In genomic region chr1:201945157-201945556, GRCh38 we compare ENCODE assay signal across 10 cellular contexts. TPM values are rescaled to one million over a fixed set of nuclear protein-coding genes. Genes with fewer than 3 reads are reported as not detected.
A peak's percentile ranks its signal among the peaks of the same experiment; 100 is the strongest.
DNase-seq lines count a peak whose midpoint lies in the region; ATAC-seq, FAIRE-seq and TF ChIP-seq lines count a peak whose summit lies in the region.
"Had no signal": no experiment of that assay in that cellular context is flagged by ENCODE, and none has a peak within 500 bp of the region (broad histone marks: within the 10 kb centered on the region; RNA-seq: fewer than 3 reads in every experiment).

No MANE protein-coding gene starts in this region.

- no TSS peak for BruUV-seq in K562 (replicated peaks; lab: Mats Ljungman, UMichigan)

- H3K4me3 ChIP-seq in HEK293 (ENCODE audit: low read depth, low read length), result no peak overlapping the region
- H3K4me3 ChIP-seq in K562, result no peak overlapping the region
- no peak overlapping the region for H3K4me3 ChIP-seq in keratinocyte (ENCODE audit: control insufficient read depth in 2 of 3, extremely low read depth in 1 of 3, insufficient read depth in 2 of 3, low read depth in 1 of 3, low read length in 3 of 3)
- H3K4me3 ChIP-seq in thoracic aorta, result peak overlapping the region; percentile 88

- no peak overlapping the region for H3K4me3 Mint-ChIP-seq in stimulated activated naive B cell treated with anti-CD40 and anti-IgM and Interleukin-4, amounts not matched to agents 10 μg/mL and 1 μg/mL and 100 μg/mL, for 72 hours
- H3K4me3 Mint-ChIP-seq: T-helper 2 cell treated with Interferon-gamma antibody and Interleukin-4, amounts not matched to agents 5 μg/mL and 100 μg/mL, for 36 hours had no signal

- peak; percentile 72 for TF ChIP-seq CTCF in HEK293 (tag by site-specific recombination; IDR thresholded peaks at IDR 0.05)
- peak; percentile 70 to 81 (median 81) for TF ChIP-seq CTCF in K562 (IDR thresholded peaks at IDR 0.05 in 2 of 3, conservative IDR thresholded peaks at IDR 0.05 in 1 of 3; ENCODE audit: insufficient read depth in 2 of 3, low read depth in 1 of 3, low read length in 3 of 3)
- TF ChIP-seq CTCF in keratinocyte (optimal IDR thresholded peaks at IDR 0.05 in 1 of 3, IDR thresholded peaks at IDR 0.05 in 1 of 3, conservative IDR thresholded peaks at IDR 0.05 in 1 of 3; ENCODE audit: extremely low read depth in 1 of 3, insufficient read depth in 2 of 3, low read length in 3 of 3), result peak; percentile 13 to 29 (median 17)
- TF ChIP-seq CTCF in thoracic aorta (IDR thresholded peaks at IDR 0.05), result peak; percentile 46
- TF ChIP-seq CTCF in omental fat pad (IDR thresholded peaks at IDR 0.05), result no peak

- intact Hi-C loops in K562 (cut with micrococcal nuclease), result loop anchor here (2.0 kb wide), 1 partner anchor 48 kb away; no protein-coding TSS in a partner anchor

- H3K27ac ChIP-seq in HEK293 (ENCODE audit: extremely low read depth, low read depth, low read length) (no peak overlapping the region), K562 (ENCODE audit: extremely low read depth, low read depth, low read length) (no peak overlapping the region), keratinocyte (ENCODE audit: control insufficient read depth, insufficient read depth, low read length) (no peak overlapping the region), thoracic aorta (peak overlapping the region; percentile 98 to 100)

- no peaks in the 10 kb centered on the region for H3K36me3 ChIP-seq in HEK293 (ENCODE audit: control insufficient read depth in 2 of 2, insufficient read depth in 1 of 2, low read length in 2 of 2)
- H3K36me3 ChIP-seq in K562 (ENCODE audit: control insufficient read depth, insufficient read depth, low read length), result no peaks in the 10 kb centered on the region
- H3K36me3 ChIP-seq in keratinocyte (ENCODE audit: control insufficient read depth in 2 of 2, extremely low read depth in 1 of 2, insufficient read depth in 2 of 2, low read length in 2 of 2), result no peaks in the 10 kb centered on the region
- peaks cover 24% of the 10 kb centered on the region for H3K36me3 ChIP-seq in thoracic aorta

- POLR2A ChIA-PET in HEK293 (lab: Yijun Ruan, JAX), result interaction anchor here (0.6 to 2.5 kb wide), 3 partner anchors 10 to 481 kb away, joined by 3 to 16 read pairs (median 5); partner anchors contain the start of gene TIMM17A
- POLR2A ChIA-PET in K562 (lab: Yijun Ruan, JAX), result interaction anchor here (0.6 to 3.8 kb wide), 10 partner anchors 9 to 485 kb away, joined by 3 to 46 read pairs (median 4); partner anchors contain the start of gene TIMM17A

- H3K9me3 Mint-ChIP-seq in stimulated activated naive B cell treated with anti-CD40 and anti-IgM and Interleukin-4, amounts not matched to agents 10 μg/mL and 1 μg/mL and 100 μg/mL, for 72 hours, result no peaks in the 10 kb centered on the region
- H3K9me3 Mint-ChIP-seq: T-helper 2 cell treated with Interferon-gamma antibody and Interleukin-4, amounts not matched to agents 5 μg/mL and 100 μg/mL, for 36 hours had no signal

- H3K9me1 ChIP-seq in K562 (ENCODE audit: control insufficient read depth, insufficient read depth, low read length) (no peaks in the 10 kb centered on the region), keratinocyte (ENCODE audit: control insufficient read depth, extremely low read depth, insufficient read depth, low read length) (no peaks in the 10 kb centered on the region)

- no peaks in the 10 kb centered on the region for H3K36me3 Mint-ChIP-seq in stimulated activated naive B cell treated with anti-CD40 and anti-IgM and Interleukin-4, amounts not matched to agents 10 μg/mL and 1 μg/mL and 100 μg/mL, for 72 hours

- TF ChIP-seq EP300 in K562 (IDR thresholded peaks at IDR 0.05; ENCODE audit: low read length), result no peak

- CTCF ChIA-PET in HEK293 (lab: Yijun Ruan, JAX), result interaction anchor here (0.6 to 2.9 kb wide), 12 partner anchors 11 to 540 kb away, joined by 3 to 31 read pairs (median 4); no protein-coding TSS in a partner anchor
- CTCF ChIA-PET in K562 (lab: Yijun Ruan, JAX; ENCODE audit: low intra/inter-chr PET ratio), result no interaction called here

- no peaks in the 10 kb centered on the region for H4K20me1 ChIP-seq in K562 (replicated peaks; ENCODE audit: control insufficient read depth, insufficient read depth, low read length)
- no peaks in the 10 kb centered on the region for H4K20me1 ChIP-seq in keratinocyte (ENCODE audit: control insufficient read depth, extremely low read depth, insufficient read depth, low read length)

- peaks cover 12 to 19% of the 10 kb centered on the region in 2 donors for H3K4me1 Mint-ChIP-seq in stimulated activated naive B cell treated with anti-CD40 and anti-IgM and Interleukin-4, amounts not matched to agents 10 μg/mL and 1 μg/mL and 100 μg/mL, for 72 hours

- in situ Hi-C loops in K562 (cut with MboI), result no loop called here

- dilution Hi-C loops in keratinocyte (cut with MboI; ENCODE audit: extremely low pct_ligation_motif_present, low sequenced_read_pairs), result no loop called here

- no peak overlapping the region for H3K27ac Mint-ChIP-seq in stimulated activated naive B cell treated with anti-CD40 and anti-IgM and Interleukin-4, amounts not matched to agents 10 μg/mL and 1 μg/mL and 100 μg/mL, for 72 hours
- H3K27ac Mint-ChIP-seq: T-helper 2 cell treated with Interferon-gamma antibody and Interleukin-4, amounts not matched to agents 5 μg/mL and 100 μg/mL, for 36 hours had no signal

- H3K79me2 ChIP-seq in K562 (ENCODE audit: control insufficient read depth, insufficient read depth, low read length), result no peaks in the 10 kb centered on the region
- H3K79me2 ChIP-seq in keratinocyte (ENCODE audit: control insufficient read depth, insufficient read depth, low read length), result no peaks in the 10 kb centered on the region

- peak in 1 of 2 experiments; percentile 52; a peak in 3 of 4 replicates for TF ChIP-seq RAD21 in K562 (CRISPR knock-in tag; conservative IDR thresholded peaks at IDR 0.05 in 1 of 2, IDR thresholded peaks at IDR 0.05 in 1 of 2)

- FAIRE-seq in K562 (lab: Jason Lieb, UNC) (peak; percentile 42), keratinocyte (lab: Jason Lieb, UNC) (no peak), GM12891 (lab: Jason Lieb, UNC) (no peak)

- WGBS in K562 (ENCODE audit: insufficient coverage, low coverage, missing lambda C conversion rate), result 44% methylated on average over 4 of the region's 4 CpGs

- no peak for TF ChIP-seq POLR2A in K562 (conservative IDR thresholded peaks at IDR 0.05)
- no peak for TF ChIP-seq POLR2A in GM12891 (IDR thresholded peaks at IDR 0.05; ENCODE audit: low read depth, low read length)

- peak overlapping the region in 1 of 2 experiments; percentile 43; a peak in 2 of 4 replicates for H3K9ac ChIP-seq in K562 (ENCODE audit: insufficient read depth in 1 of 2, low read depth in 2 of 2, low read length in 2 of 2)
- no peak overlapping the region for H3K9ac ChIP-seq in keratinocyte (ENCODE audit: control insufficient read depth, extremely low read depth, insufficient read depth, low read length)

- H2AFZ ChIP-seq in K562 (ENCODE audit: low read depth, low read length) (peak overlapping the region; percentile 89), keratinocyte (ENCODE audit: control insufficient read depth, low read length) (no peak overlapping the region)

- H3K4me1 ChIP-seq in HEK293 (ENCODE audit: control insufficient read depth, insufficient read depth, low read length), result no peaks in the 10 kb centered on the region
- H3K4me1 ChIP-seq in K562 (replicated peaks in 1 of 2; ENCODE audit: control insufficient read depth in 2 of 2, insufficient read depth in 2 of 2, low read length in 2 of 2), result peaks cover 36 to 40% of the 10 kb centered on the region in 2 experiments
- no peaks in the 10 kb centered on the region for H3K4me1 ChIP-seq in keratinocyte (ENCODE audit: control insufficient read depth, extremely low read depth, insufficient read depth, low read length)
- peaks cover 8 to 31% of the 10 kb centered on the region in 2 donors for H3K4me1 ChIP-seq in thoracic aorta (ENCODE audit: control insufficient read depth in 1 of 2, low read depth in 2 of 2)

- H3K4me2 ChIP-seq in K562 (ENCODE audit: insufficient read depth, low read length), result peak overlapping the region; percentile 78
- no peak overlapping the region for H3K4me2 ChIP-seq in keratinocyte (ENCODE audit: control insufficient read depth, extremely low read depth, insufficient read depth, low read depth, low read length)

- H3K27me3 ChIP-seq in K562 (ENCODE audit: control insufficient read depth in 2 of 2, insufficient read depth in 2 of 2, low read length in 2 of 2) (no peaks in the 10 kb centered on the region), keratinocyte (ENCODE audit: control insufficient read depth, extremely low read depth, insufficient read depth, low read length) (peaks cover 36% of the 10 kb centered on the region), thoracic aorta (replicated peaks; ENCODE audit: insufficient read depth) (no peaks in the 10 kb centered on the region)

- peak; percentile 32 for ATAC-seq in K562
- no peak for ATAC-seq in thoracic aorta (ENCODE audit: insufficient number of reproducible peaks, low FRiP score, low read depth)
- ATAC-seq in HG03342 (IDR thresholded peaks at IDR 0.05; ENCODE audit: unreplicated experiment), result no peak
- ATAC-seq in stimulated activated naive B cell treated with anti-CD40 and anti-IgM and Interleukin-4, amounts not matched to agents 10 μg/mL and 1 μg/mL and 100 μg/mL, for 72 hours (replicated peaks), result no peak
- ATAC-seq in omental fat pad (ENCODE audit: low FRiP score), result no peak

- peak; percentile 52 to 63 (median 52) for DNase-seq in K562 (ENCODE audit: extremely low read depth in 1 of 4, low spot score in 3 of 4)
- DNase-seq in keratinocyte (ENCODE audit: low read depth, low spot score), result no peak
- no peak for DNase-seq in thoracic aorta (ENCODE audit: low spot score)
- DNase-seq in stimulated activated naive B cell treated with anti-CD40 and anti-IgM and Interleukin-4, amounts not matched to agents 10 μg/mL and 1 μg/mL and 100 μg/mL, for 72 hours, result no peak
- no peak for DNase-seq in GM12891 (ENCODE audit: insufficient read length, low spot score)
- no peak for DNase-seq in omental fat pad (ENCODE audit: low spot score)
- DNase-seq: NCI-H2029 had no signal

- H3K9me3 ChIP-seq in HEK293 (ENCODE audit: control insufficient read depth, insufficient read depth, low read depth, low read length) (no peaks in the 10 kb centered on the region), K562 (replicated peaks; ENCODE audit: control insufficient read depth, insufficient read depth, low read depth, low read length) (no peaks in the 10 kb centered on the region), keratinocyte (ENCODE audit: control insufficient read depth, low read depth, low read length) (no peaks in the 10 kb centered on the region), thoracic aorta (no peaks in the 10 kb centered on the region)

- H3K27me3 Mint-ChIP-seq in stimulated activated naive B cell treated with anti-CD40 and anti-IgM and Interleukin-4, amounts not matched to agents 10 μg/mL and 1 μg/mL and 100 μg/mL, for 72 hours, result peaks cover 49 to 85% of the 10 kb centered on the region in 2 donors

RNA-seq across cellular contexts. Expression of gene LMOD1, which starts 1.2 kb away (rescaled TPM):
- 0.65 and 1.6 TPM in 2 replicates for total RNA-seq in K562 (2011; cell fraction: chromatin; rRNA removed; ENCODE audit: low replicate concordance)
- total RNA-seq in K562 (2011; cell fraction: nucleolus; rRNA removed), result 1.4 and 1.7 TPM in 2 replicates
- 0.92 and 1.5 TPM in 2 replicates for total RNA-seq in K562 (2011; cell fraction: nucleoplasm; rRNA removed)
- 0.54 and 0.69 TPM in 2 replicates for total RNA-seq in K562 (2014; rRNA removed)
- total RNA-seq in K562 (2014; rRNA removed; fragmentation: Illumina TruSeq; extraction: Trizol), result 0.16 and 0.22 TPM in 2 replicates
- total RNA-seq in K562 (2015; rRNA removed; fragmentation: Illumina TruSeq; extraction: Trizol), result 0.15 and 0.22 TPM in 2 replicates
- 0.42 and 0.54 TPM in 2 replicates for total RNA-seq in K562 (2021)
- 0.28 and 0.43 TPM in 2 replicates for polyA plus RNA-seq in K562 (2011; rRNA removed)
- 0.24 and 0.48 TPM in 2 replicates for polyA plus RNA-seq in K562 (2011; cell fraction: cytosol; rRNA removed)
- polyA plus RNA-seq in K562 (2011; cell fraction: nucleus; rRNA removed), result 0.65 and 1.5 TPM in 2 replicates
- polyA plus RNA-seq in K562 (2012), result 0.33 and 0.69 TPM in 2 replicates
- polyA plus RNA-seq in K562 (2014; fragmentation: Illumina TruSeq; extraction: Trizol), result 0.40 and 0.45 TPM in 2 replicates
- under 1 TPM in 1 of 2 experiments, not detected in 1; 0.03 TPM for polyA plus RNA-seq in K562 (2014; fragmentation: Nextera tagmentation; extraction: Ambion mirVana)
- 0.33 and 0.39 TPM in 2 replicates for polyA plus RNA-seq in K562 (2014; rRNA removed)
- 0.27 and 0.60 TPM in 2 replicates for polyA minus RNA-seq in K562 (2011; rRNA and poly(A)+ RNA removed)
- 0.38 TPM in 1 of 2 replicates, not detected in the other for polyA minus RNA-seq in K562 (2011; cell fraction: cytosol; rRNA and poly(A)+ RNA removed)
- polyA minus RNA-seq in K562 (2011; cell fraction: nucleus; rRNA and poly(A)+ RNA removed), result 0.56 and 0.81 TPM in 2 replicates
- 0.01 TPM in 1 of 3 replicates, not detected in the others for polyA plus RNA-seq in keratinocyte
- polyA plus RNA-seq in keratinocyte (2011; ENCODE audit: low read depth), result not detected
- polyA plus RNA-seq in keratinocyte (2011; cell fraction: cytosol; rRNA removed), result 0.04 and 0.05 TPM in 2 replicates
- 0.04 and 0.08 TPM in 2 replicates for polyA plus RNA-seq in keratinocyte (2011; cell fraction: nucleus; rRNA removed)
- polyA plus RNA-seq in keratinocyte (2012; ENCODE audit: low replicate concordance), result 0.08 TPM in 1 of 2 replicates, not detected in the other
- not detected in 3 replicates for polyA minus RNA-seq in keratinocyte
- not detected for polyA minus RNA-seq in keratinocyte (2011; cell fraction: cytosol; rRNA and poly(A)+ RNA removed)
- not detected in 2 replicates for polyA minus RNA-seq in keratinocyte (2011; cell fraction: nucleus; rRNA and poly(A)+ RNA removed)
- 100 to 1,000 TPM; 638 to 761 TPM for total RNA-seq in thoracic aorta
- polyA plus RNA-seq in GM12891 (2012; ENCODE audit: low read depth, missing spikeins), result not detected
- 100 to 1,000 TPM in 1 of 4 donors, 10 to 100 TPM in 3; 30.2 to 124 (median 35.8) TPM for total RNA-seq in omental fat pad

RNA-seq across cellular contexts. Expression of gene TIMM17A, which starts 10.1 kb away (rescaled TPM):
- 89.8 and 171 TPM in 2 replicates for total RNA-seq in K562 (2011; cell fraction: chromatin; rRNA removed; ENCODE audit: low replicate concordance)
- 62.5 and 62.7 TPM in 2 replicates for total RNA-seq in K562 (2011; cell fraction: nucleolus; rRNA removed)
- total RNA-seq in K562 (2011; cell fraction: nucleoplasm; rRNA removed), result 108 and 147 TPM in 2 replicates
- total RNA-seq in K562 (2014; rRNA removed) (116 and 131 TPM in 2 replicates), K562 (2014; rRNA removed; fragmentation: Illumina TruSeq; extraction: Trizol) (226 and 256 TPM in 2 replicates), K562 (2015; rRNA removed; fragmentation: Illumina TruSeq; extraction: Trizol) (158 and 173 TPM in 2 replicates), K562 (2021) (179 and 180 TPM in 2 replicates), thoracic aorta (10 to 100 TPM; 29.6 to 44.7 TPM), omental fat pad (10 to 100 TPM; 19.7 to 55.4 (median 38.4) TPM)
- polyA plus RNA-seq in K562 (2011; rRNA removed) (197 and 262 TPM in 2 replicates), K562 (2014; fragmentation: Illumina TruSeq; extraction: Trizol) (146 and 154 TPM in 2 replicates), K562 (2014; fragmentation: Nextera tagmentation; extraction: Ambion mirVana) (100 to 1,000 TPM; 676 to 744 TPM), K562 (2014; rRNA removed) (155 and 178 TPM in 2 replicates), keratinocyte (72.5 to 116 TPM (median 102 TPM) in 3 replicates)
- 61.6 and 97.5 TPM in 2 replicates for polyA plus RNA-seq in K562 (2011; cell fraction: cytosol; rRNA removed)
- polyA plus RNA-seq in K562 (2011; cell fraction: nucleus; rRNA removed), result 58.4 and 74.7 TPM in 2 replicates
- 85.8 and 148 TPM in 2 replicates for polyA plus RNA-seq in K562 (2012)
- 94.8 and 116 TPM in 2 replicates for polyA minus RNA-seq in K562 (2011; rRNA and poly(A)+ RNA removed)
- 31.9 and 42.0 TPM in 2 replicates for polyA minus RNA-seq in K562 (2011; cell fraction: cytosol; rRNA and poly(A)+ RNA removed)
- 29.8 and 43.9 TPM in 2 replicates for polyA minus RNA-seq in K562 (2011; cell fraction: nucleus; rRNA and poly(A)+ RNA removed)
- polyA plus RNA-seq in keratinocyte (2011; ENCODE audit: low read depth), result 29.4 TPM
- polyA plus RNA-seq in keratinocyte (2011; cell fraction: cytosol; rRNA removed), result 66.3 and 111 TPM in 2 replicates
- polyA plus RNA-seq in keratinocyte (2011; cell fraction: nucleus; rRNA removed), result 48.0 and 65.9 TPM in 2 replicates
- polyA plus RNA-seq in keratinocyte (2012; ENCODE audit: low replicate concordance), result 58.3 and 79.9 TPM in 2 replicates
- 25.1 to 36.6 TPM (median 34.0 TPM) in 3 replicates for polyA minus RNA-seq in keratinocyte
- 28.6 TPM for polyA minus RNA-seq in keratinocyte (2011; cell fraction: cytosol; rRNA and poly(A)+ RNA removed)
- polyA minus RNA-seq in keratinocyte (2011; cell fraction: nucleus; rRNA and poly(A)+ RNA removed), result 17.3 and 31.0 TPM in 2 replicates
- 47.5 TPM for polyA plus RNA-seq in GM12891 (2012; ENCODE audit: low read depth, missing spikeins)

RNA-seq across cellular contexts. Expression of gene RNPEP, which starts 37.3 kb away (rescaled TPM):
- total RNA-seq in K562 (2011; cell fraction: chromatin; rRNA removed; ENCODE audit: low replicate concordance), result 80.9 and 81.4 TPM in 2 replicates
- total RNA-seq in K562 (2011; cell fraction: nucleolus; rRNA removed), result 51.8 and 56.9 TPM in 2 replicates
- total RNA-seq in K562 (2011; cell fraction: nucleoplasm; rRNA removed), result 46.3 and 49.2 TPM in 2 replicates
- total RNA-seq in K562 (2014; rRNA removed) (64.4 and 76.9 TPM in 2 replicates), K562 (2014; rRNA removed; fragmentation: Illumina TruSeq; extraction: Trizol) (51.4 and 56.3 TPM in 2 replicates), K562 (2015; rRNA removed; fragmentation: Illumina TruSeq; extraction: Trizol) (61.6 and 63.4 TPM in 2 replicates), K562 (2021) (85.1 and 85.9 TPM in 2 replicates), thoracic aorta (10 to 100 TPM; 46.3 to 58.2 TPM), omental fat pad (10 to 100 TPM; 37.2 to 77.6 (median 45.8) TPM)
- polyA plus RNA-seq in K562 (2011; rRNA removed) (47.7 and 102 TPM in 2 replicates), K562 (2014; fragmentation: Illumina TruSeq; extraction: Trizol) (119 and 131 TPM in 2 replicates), K562 (2014; fragmentation: Nextera tagmentation; extraction: Ambion mirVana) (10 to 100 TPM; 27.5 to 35.1 TPM), K562 (2014; rRNA removed) (63.5 and 70.8 TPM in 2 replicates), keratinocyte (35.4 to 63.0 TPM (median 59.8 TPM) in 3 replicates)
- polyA plus RNA-seq in K562 (2011; cell fraction: cytosol; rRNA removed), result 51.2 and 51.7 TPM in 2 replicates
- polyA plus RNA-seq in K562 (2011; cell fraction: nucleus; rRNA removed), result 83.3 and 107 TPM in 2 replicates
- 97.9 and 111 TPM in 2 replicates for polyA plus RNA-seq in K562 (2012)
- polyA minus RNA-seq in K562 (2011; rRNA and poly(A)+ RNA removed), result 40.3 and 59.5 TPM in 2 replicates
- polyA minus RNA-seq in K562 (2011; cell fraction: cytosol; rRNA and poly(A)+ RNA removed), result 46.6 and 57.6 TPM in 2 replicates
- 16.6 and 28.9 TPM in 2 replicates for polyA minus RNA-seq in K562 (2011; cell fraction: nucleus; rRNA and poly(A)+ RNA removed)
- polyA plus RNA-seq in keratinocyte (2011; ENCODE audit: low read depth), result 32.3 TPM
- 46.5 and 51.2 TPM in 2 replicates for polyA plus RNA-seq in keratinocyte (2011; cell fraction: cytosol; rRNA removed)
- polyA plus RNA-seq in keratinocyte (2011; cell fraction: nucleus; rRNA removed), result 71.9 and 75.9 TPM in 2 replicates
- 66.8 and 71.1 TPM in 2 replicates for polyA plus RNA-seq in keratinocyte (2012; ENCODE audit: low replicate concordance)
- polyA minus RNA-seq in keratinocyte, result 53.5 to 133 TPM (median 56.0 TPM) in 3 replicates
- polyA minus RNA-seq in keratinocyte (2011; cell fraction: cytosol; rRNA and poly(A)+ RNA removed), result 46.4 TPM
- 29.3 and 37.8 TPM in 2 replicates for polyA minus RNA-seq in keratinocyte (2011; cell fraction: nucleus; rRNA and poly(A)+ RNA removed)
- polyA plus RNA-seq in GM12891 (2012; ENCODE audit: low read depth, missing spikeins), result 28.5 TPM

RNA-seq across cellular contexts. Expression of gene SHISA4, which starts 56.5 kb away (rescaled TPM):
- 0.74 and 2.5 TPM in 2 replicates for total RNA-seq in K562 (2011; cell fraction: chromatin; rRNA removed; ENCODE audit: low replicate concordance)
- 1.8 and 3.3 TPM in 2 replicates for total RNA-seq in K562 (2011; cell fraction: nucleolus; rRNA removed)
- total RNA-seq in K562 (2011; cell fraction: nucleoplasm; rRNA removed), result 2.2 and 3.8 TPM in 2 replicates
- total RNA-seq in K562 (2014; rRNA removed) (0.68 and 1.0 TPM in 2 replicates), K562 (2014; rRNA removed; fragmentation: Illumina TruSeq; extraction: Trizol) (0.15 TPM in 1 of 2 replicates, not detected in the other), K562 (2015; rRNA removed; fragmentation: Illumina TruSeq; extraction: Trizol) (0.19 and 0.43 TPM in 2 replicates), K562 (2021) (0.40 and 0.84 TPM in 2 replicates), thoracic aorta (100 to 1,000 TPM in 1 of 2 donors, 10 to 100 TPM in 1; 38.9 to 115 TPM), omental fat pad (10 to 100 TPM; 11.0 to 23.3 (median 13.0) TPM)
- polyA plus RNA-seq in K562 (2011; rRNA removed) (0.95 and 1.2 TPM in 2 replicates), K562 (2014; fragmentation: Illumina TruSeq; extraction: Trizol) (0.27 and 0.75 TPM in 2 replicates), K562 (2014; fragmentation: Nextera tagmentation; extraction: Ambion mirVana) (not detected), K562 (2014; rRNA removed) (0.73 and 0.81 TPM in 2 replicates), keratinocyte (2.2 to 5.8 TPM (median 4.0 TPM) in 3 replicates)
- 1.3 and 5.2 TPM in 2 replicates for polyA plus RNA-seq in K562 (2011; cell fraction: cytosol; rRNA removed)
- 1.3 and 4.0 TPM in 2 replicates for polyA plus RNA-seq in K562 (2011; cell fraction: nucleus; rRNA removed)
- 0.74 and 2.6 TPM in 2 replicates for polyA plus RNA-seq in K562 (2012)
- 0.21 and 1.1 TPM in 2 replicates for polyA minus RNA-seq in K562 (2011; rRNA and poly(A)+ RNA removed)
- not detected in 2 replicates for polyA minus RNA-seq in K562 (2011; cell fraction: cytosol; rRNA and poly(A)+ RNA removed)
- 0.54 and 1.1 TPM in 2 replicates for polyA minus RNA-seq in K562 (2011; cell fraction: nucleus; rRNA and poly(A)+ RNA removed)
- polyA plus RNA-seq in keratinocyte (2011; ENCODE audit: low read depth), result 0.46 TPM
- 3.6 and 6.3 TPM in 2 replicates for polyA plus RNA-seq in keratinocyte (2011; cell fraction: cytosol; rRNA removed)
- polyA plus RNA-seq in keratinocyte (2011; cell fraction: nucleus; rRNA removed), result 2.3 and 3.2 TPM in 2 replicates
- 3.3 and 4.0 TPM in 2 replicates for polyA plus RNA-seq in keratinocyte (2012; ENCODE audit: low replicate concordance)
- polyA minus RNA-seq in keratinocyte, result 1.9 to 7.4 TPM (median 6.7 TPM) in 3 replicates
- polyA minus RNA-seq in keratinocyte (2011; cell fraction: cytosol; rRNA and poly(A)+ RNA removed), result 4.0 TPM
- 0.93 and 2.1 TPM in 2 replicates for polyA minus RNA-seq in keratinocyte (2011; cell fraction: nucleus; rRNA and poly(A)+ RNA removed)
- polyA plus RNA-seq in GM12891 (2012; ENCODE audit: low read depth, missing spikeins), result 0.64 TPM

Comparison
In these comparisons a context has a peak if more than half of its experiments do, and no peak if none do; other contexts are left out.
1. H3K27ac ChIP-seq: peak in thoracic aorta (2 of 2); none in HEK293 (single experiment), K562 (single experiment) and keratinocyte (single experiment).
2. CTCF ChIP-seq: peak in HEK293 (single experiment), K562 (3 of 3), keratinocyte (3 of 3) and thoracic aorta (single experiment); none in omental fat pad (0 of 3).
3. DNase-seq: peak in K562 (4 of 4); none in keratinocyte (single experiment), thoracic aorta (single experiment), stimulated activated naive B cell treated with anti-CD40 and anti-IgM and Interleukin-4, amounts not matched to agents 10 μg/mL and 1 μg/mL and 100 μg/mL, for 72 hours (single experiment), GM12891 (single experiment) and omental fat pad (single experiment).
4. RNA of gene LMOD1, which starts 1.2 kb away (total RNA-seq): 638 to 761 TPM in thoracic aorta and 30.2 to 124 TPM in omental fat pad; 0.15 to 1.7 TPM in K562; every median in the first group is over 10 times any median in the second.
5. Of the 44 proteins assayed by ChIP-seq in both K562 and HEK293: peak only in K562: none; only in HEK293: none; in both: CTCF; in neither: 43.